Comparison of ENCODE assay signal across 10 cellular contexts in the genomic region with DNA sequence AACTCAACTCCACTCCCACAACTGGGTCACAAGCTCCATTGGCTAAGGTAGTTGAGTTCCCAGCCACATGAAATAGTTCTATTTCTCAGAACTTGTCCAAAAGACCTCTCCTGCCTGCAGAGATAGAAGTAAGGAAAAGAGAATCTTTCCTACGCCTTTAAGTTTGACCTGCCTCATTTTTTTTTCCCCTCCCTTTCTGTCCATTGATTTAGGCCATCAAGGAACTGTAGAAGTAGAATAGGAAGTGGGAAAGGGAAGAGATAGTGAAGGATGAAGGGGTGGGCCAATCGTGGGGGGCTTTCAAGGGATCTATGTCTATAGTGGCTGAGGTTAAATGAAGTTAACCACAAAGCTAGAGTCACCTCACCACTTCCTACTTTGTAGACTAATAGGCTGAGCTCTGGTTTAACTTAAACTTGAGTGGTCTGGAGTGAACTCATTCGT. TPM values are rescaled to one million over a fixed set of nuclear protein-coding genes. Genes with fewer than 3 reads are reported as not detected.
A peak's percentile ranks its signal among the peaks of the same experiment; 100 is the strongest.
DNase-seq lines count a peak whose midpoint lies in the region; ATAC-seq, FAIRE-seq and TF ChIP-seq lines count a peak whose summit lies in the region.
"Had no signal": no experiment of that assay in that cellular context is flagged by ENCODE, and none has a peak within 500 bp of the region (broad histone marks: within the 10 kb centered on the region; RNA-seq: fewer than 3 reads in every experiment).

No MANE protein-coding gene starts in this region.

- H3K27ac Mint-ChIP-seq in activated T-helper 1 cell treated with anti-CD3 and anti-CD28 coated beads, Interleukin-12 subunit alpha, Interleukin-12 subunit beta, Interleukin-2, Interleukin-4 antibody, amounts not matched to agents 30 ng/mL and 10 ng/mL and 1 ng/mL, durations not matched to agents 14 hours and 24 hours and 36 hours: no peak overlapping the region
- H3K27ac Mint-ChIP-seq in WTC11 (no peak overlapping the region), chondrocyte (ENCODE audit: unreplicated experiment) (no peak overlapping the region)

- intact Hi-C loops in activated T-helper 1 cell treated with anti-CD3 and anti-CD28 coated beads, Interleukin-12 subunit alpha, Interleukin-12 subunit beta, Interleukin-2, Interleukin-4 antibody, amounts not matched to agents 30 ng/mL and 10 ng/mL and 1 ng/mL, durations not matched to agents 14 hours and 24 hours and 36 hours (cut with micrococcal nuclease): no loop called here

- TF ChIP-seq CTCF in WTC11 (IDR thresholded peaks at IDR 0.05) (no peak), chondrocyte (IDR thresholded peaks at IDR 0.05) (no peak), D721Med (IDR thresholded peaks at IDR 0.05; ENCODE audit: insufficient read depth, missing control alignments) (no peak)

- H3K4me1 Mint-ChIP-seq in activated T-helper 1 cell treated with anti-CD3 and anti-CD28 coated beads, Interleukin-12 subunit alpha, Interleukin-12 subunit beta, Interleukin-2, Interleukin-4 antibody, amounts not matched to agents 30 ng/mL and 10 ng/mL and 1 ng/mL, durations not matched to agents 14 hours and 24 hours and 36 hours (ENCODE audit: low read depth): peaks cover 5% of the 10 kb centered on the region
- peaks cover 12% of the 10 kb centered on the region for H3K4me1 Mint-ChIP-seq in WTC11
- peaks cover 35% of the 10 kb centered on the region for H3K4me1 Mint-ChIP-seq in chondrocyte (ENCODE audit: low read depth)

- peak; percentile 72 for ATAC-seq in GM19468 (IDR thresholded peaks at IDR 0.05; ENCODE audit: extremely low read depth, unreplicated experiment)
- peak; percentile 81 for ATAC-seq in HG03469 (IDR thresholded peaks at IDR 0.05; ENCODE audit: unreplicated experiment)
- no peak for ATAC-seq in WTC11
- ATAC-seq in GM18858 (IDR thresholded peaks at IDR 0.05; ENCODE audit: unreplicated experiment): no peak

- CTCF ChIA-PET in WTC11 (lab: Charles Lee): interaction anchor here (1.0 kb wide), 1 partner anchor 56 kb away, joined by 4 read pairs; no protein-coding TSS in a partner anchor

- POLR2A ChIA-PET in WTC11 (lab: Charles Lee): no interaction called here

- H3K4me3 Mint-ChIP-seq in activated T-helper 1 cell treated with anti-CD3 and anti-CD28 coated beads, Interleukin-12 subunit alpha, Interleukin-12 subunit beta, Interleukin-2, Interleukin-4 antibody, amounts not matched to agents 30 ng/mL and 10 ng/mL and 1 ng/mL, durations not matched to agents 14 hours and 24 hours and 36 hours: peak overlapping the region; percentile 1
- H3K4me3 Mint-ChIP-seq in WTC11 (no peak overlapping the region), chondrocyte (ENCODE audit: unreplicated experiment) (no peak overlapping the region)

- H3K36me3 Mint-ChIP-seq in activated T-helper 1 cell treated with anti-CD3 and anti-CD28 coated beads, Interleukin-12 subunit alpha, Interleukin-12 subunit beta, Interleukin-2, Interleukin-4 antibody, amounts not matched to agents 30 ng/mL and 10 ng/mL and 1 ng/mL, durations not matched to agents 14 hours and 24 hours and 36 hours (ENCODE audit: low read depth): no peaks in the 10 kb centered on the region
- no peaks in the 10 kb centered on the region for H3K36me3 Mint-ChIP-seq in WTC11
- no peaks in the 10 kb centered on the region for H3K36me3 Mint-ChIP-seq in chondrocyte (ENCODE audit: low read depth)

- H3K27me3 Mint-ChIP-seq in activated T-helper 1 cell treated with anti-CD3 and anti-CD28 coated beads, Interleukin-12 subunit alpha, Interleukin-12 subunit beta, Interleukin-2, Interleukin-4 antibody, amounts not matched to agents 30 ng/mL and 10 ng/mL and 1 ng/mL, durations not matched to agents 14 hours and 24 hours and 36 hours (ENCODE audit: insufficient read depth): peaks cover 2% of the 10 kb centered on the region
- no peaks in the 10 kb centered on the region for H3K27me3 Mint-ChIP-seq in WTC11 (ENCODE audit: low read depth)
- no peaks in the 10 kb centered on the region for H3K27me3 Mint-ChIP-seq in chondrocyte (ENCODE audit: low read depth)

- H3K9me3 Mint-ChIP-seq in activated T-helper 1 cell treated with anti-CD3 and anti-CD28 coated beads, Interleukin-12 subunit alpha, Interleukin-12 subunit beta, Interleukin-2, Interleukin-4 antibody, amounts not matched to agents 30 ng/mL and 10 ng/mL and 1 ng/mL, durations not matched to agents 14 hours and 24 hours and 36 hours: no peaks in the 10 kb centered on the region
- H3K9me3 Mint-ChIP-seq in WTC11: no peaks in the 10 kb centered on the region
- H3K9me3 Mint-ChIP-seq in chondrocyte (ENCODE audit: low read depth): no peaks in the 10 kb centered on the region

- FAIRE-seq in D721Med (lab: Jason Lieb, UNC): no peak

- DNase-seq in CMK (ENCODE audit: low read depth): peak; percentile 67
- DNase-seq in activated T-helper 1 cell treated with anti-CD3 and anti-CD28 coated beads, Interleukin-12 subunit alpha, Interleukin-12 subunit beta, Interleukin-2, Interleukin-4 antibody, amounts not matched to agents 30 ng/mL and 10 ng/mL and 1 ng/mL, durations not matched to agents 14 hours and 24 hours and 36 hours (ENCODE audit: low spot score): no peak
- DNase-seq in WTC11 (ENCODE audit: low spot score): no peak
- DNase-seq in chondrocyte (ENCODE audit: low spot score): no peak
- no peak for DNase-seq in D721Med (ENCODE audit: insufficient read length, low spot score)
- DNase-seq: NCI-H2171 treated with DMSO at 0.1 percent for 48 hours, occipital lobe had no signal

TF ChIP-seq in WTC11, 78 proteins besides CTCF, POLR2A, EP300 and RAD21 (continues in another document):
- TF ChIP-seq JAZF1 (CRISPR knock-in tag; IDR thresholded peaks at IDR 0.05) (no peak), TCF7 (CRISPR knock-in tag; IDR thresholded peaks at IDR 0.05; ENCODE audit: low read depth) (no peak), HMGA2 (CRISPR knock-in tag; IDR thresholded peaks at IDR 0.05) (no peak), PRRX2 (CRISPR knock-in tag; IDR thresholded peaks at IDR 0.05) (no peak), RELA (CRISPR knock-in tag; IDR thresholded peaks at IDR 0.05; ENCODE audit: borderline replicate concordance) (no peak), NR3C1 (CRISPR knock-in tag; conservative IDR thresholded peaks at IDR 0.05; ENCODE audit: low read depth) (no peak), ZNF396 (CRISPR knock-in tag; IDR thresholded peaks at IDR 0.05; ENCODE audit: borderline replicate concordance) (no peak), CREM (CRISPR knock-in tag; IDR thresholded peaks at IDR 0.05) (no peak)
- TF ChIP-seq, protein P1, sequence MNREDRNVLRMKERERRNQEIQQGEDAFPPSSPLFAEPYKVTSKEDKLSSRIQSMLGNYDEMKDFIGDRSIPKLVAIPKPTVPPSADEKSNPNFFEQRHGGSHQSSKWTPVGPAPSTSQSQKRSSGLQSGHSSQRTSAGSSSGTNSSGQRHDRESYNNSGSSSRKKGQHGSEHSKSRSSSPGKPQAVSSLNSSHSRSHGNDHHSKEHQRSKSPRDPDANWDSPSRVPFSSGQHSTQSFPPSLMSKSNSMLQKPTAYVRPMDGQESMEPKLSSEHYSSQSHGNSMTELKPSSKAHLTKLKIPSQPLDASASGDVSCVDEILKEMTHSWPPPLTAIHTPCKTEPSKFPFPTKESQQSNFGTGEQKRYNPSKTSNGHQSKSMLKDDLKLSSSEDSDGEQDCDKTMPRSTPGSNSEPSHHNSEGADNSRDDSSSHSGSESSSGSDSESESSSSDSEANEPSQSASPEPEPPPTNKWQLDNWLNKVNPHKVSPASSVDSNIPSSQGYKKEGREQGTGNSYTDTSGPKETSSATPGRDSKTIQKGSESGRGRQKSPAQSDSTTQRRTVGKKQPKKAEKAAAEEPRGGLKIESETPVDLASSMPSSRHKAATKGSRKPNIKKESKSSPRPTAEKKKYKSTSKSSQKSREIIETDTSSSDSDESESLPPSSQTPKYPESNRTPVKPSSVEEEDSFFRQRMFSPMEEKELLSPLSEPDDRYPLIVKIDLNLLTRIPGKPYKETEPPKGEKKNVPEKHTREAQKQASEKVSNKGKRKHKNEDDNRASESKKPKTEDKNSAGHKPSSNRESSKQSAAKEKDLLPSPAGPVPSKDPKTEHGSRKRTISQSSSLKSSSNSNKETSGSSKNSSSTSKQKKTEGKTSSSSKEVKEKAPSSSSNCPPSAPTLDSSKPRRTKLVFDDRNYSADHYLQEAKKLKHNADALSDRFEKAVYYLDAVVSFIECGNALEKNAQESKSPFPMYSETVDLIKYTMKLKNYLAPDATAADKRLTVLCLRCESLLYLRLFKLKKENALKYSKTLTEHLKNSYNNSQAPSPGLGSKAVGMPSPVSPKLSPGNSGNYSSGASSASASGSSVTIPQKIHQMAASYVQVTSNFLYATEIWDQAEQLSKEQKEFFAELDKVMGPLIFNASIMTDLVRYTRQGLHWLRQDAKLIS (CRISPR knock-in tag; IDR thresholded peaks at IDR 0.05; ENCODE audit: borderline replicate concordance): no peak
- TF ChIP-seq, protein P2, sequence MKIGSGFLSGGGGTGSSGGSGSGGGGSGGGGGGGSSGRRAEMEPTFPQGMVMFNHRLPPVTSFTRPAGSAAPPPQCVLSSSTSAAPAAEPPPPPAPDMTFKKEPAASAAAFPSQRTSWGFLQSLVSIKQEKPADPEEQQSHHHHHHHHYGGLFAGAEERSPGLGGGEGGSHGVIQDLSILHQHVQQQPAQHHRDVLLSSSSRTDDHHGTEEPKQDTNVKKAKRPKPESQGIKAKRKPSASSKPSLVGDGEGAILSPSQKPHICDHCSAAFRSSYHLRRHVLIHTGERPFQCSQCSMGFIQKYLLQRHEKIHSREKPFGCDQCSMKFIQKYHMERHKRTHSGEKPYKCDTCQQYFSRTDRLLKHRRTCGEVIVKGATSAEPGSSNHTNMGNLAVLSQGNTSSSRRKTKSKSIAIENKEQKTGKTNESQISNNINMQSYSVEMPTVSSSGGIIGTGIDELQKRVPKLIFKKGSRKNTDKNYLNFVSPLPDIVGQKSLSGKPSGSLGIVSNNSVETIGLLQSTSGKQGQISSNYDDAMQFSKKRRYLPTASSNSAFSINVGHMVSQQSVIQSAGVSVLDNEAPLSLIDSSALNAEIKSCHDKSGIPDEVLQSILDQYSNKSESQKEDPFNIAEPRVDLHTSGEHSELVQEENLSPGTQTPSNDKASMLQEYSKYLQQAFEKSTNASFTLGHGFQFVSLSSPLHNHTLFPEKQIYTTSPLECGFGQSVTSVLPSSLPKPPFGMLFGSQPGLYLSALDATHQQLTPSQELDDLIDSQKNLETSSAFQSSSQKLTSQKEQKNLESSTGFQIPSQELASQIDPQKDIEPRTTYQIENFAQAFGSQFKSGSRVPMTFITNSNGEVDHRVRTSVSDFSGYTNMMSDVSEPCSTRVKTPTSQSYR (CRISPR knock-in tag; IDR thresholded peaks at IDR 0.05): no peak

RNA-seq across cellular contexts. Expression of a gene that starts 13.8 kb away (rescaled TPM):
- 90.9 and 94.3 TPM in 2 replicates for total RNA-seq in activated T-helper 1 cell treated with anti-CD3 and anti-CD28 coated beads, Interleukin-12 subunit alpha, Interleukin-12 subunit beta, Interleukin-2, Interleukin-4 antibody, amounts not matched to agents 30 ng/mL and 10 ng/mL and 1 ng/mL, durations not matched to agents 14 hours and 24 hours and 36 hours
- total RNA-seq in WTC11 (2021): 51.3 to 56.9 TPM (median 56.5 TPM) in 3 replicates
- 48.3 to 69.0 TPM (median 67.1 TPM) in 3 replicates for total RNA-seq in chondrocyte

Comparison
In these comparisons a context has a peak if more than half of its experiments do, and no peak if none do; other contexts are left out.
1. ATAC-seq: peak in GM19468 (single experiment) and HG03469 (single experiment); none in WTC11 (single experiment) and GM18858 (single experiment).